8 cellular contexts compared by ENCODE assay signal in genomic region chr11:134244593-134244992, GRCh38. TPM values are rescaled to one million over a fixed set of nuclear protein-coding genes. Genes with fewer than 3 reads are reported as not detected.
A peak's percentile ranks its signal among the peaks of the same experiment; 100 is the strongest.
DNase-seq lines count a peak whose midpoint lies in the region; ATAC-seq, FAIRE-seq and TF ChIP-seq lines count a peak whose summit lies in the region.

No MANE protein-coding gene starts in this region.

- no peaks in the 10 kb centered on the region for H3K27me3 Mint-ChIP-seq in stimulated activated naive CD8-positive, alpha-beta T cell treated with anti-CD3 and anti-CD28 coated beads, Interleukin-15, amount 100 ng/mL, for 72 hours

- H3K4me3 ChIP-seq in A673 (ENCODE audit: low read depth, low read length, poor library complexity, severe bottlenecking) = no peak overlapping the region
- no peak overlapping the region for H3K4me3 ChIP-seq in foreskin fibroblast (ENCODE audit: low read depth in 1 of 2, low read length in 2 of 2)

- H3K9me3 Mint-ChIP-seq in stimulated activated naive CD8-positive, alpha-beta T cell treated with anti-CD3 and anti-CD28 coated beads, Interleukin-15, amount 100 ng/mL, for 72 hours = no peaks in the 10 kb centered on the region

- no peaks in the 10 kb centered on the region for H3K27me3 ChIP-seq in A673 (replicated peaks; ENCODE audit: insufficient read depth, low read depth, low read length, poor library complexity)

- CTCF ChIA-PET in A673 (lab: Charles Lee) = no interaction called here

- H3K27ac ChIP-seq in A673 (ENCODE audit: low read depth, low read length, poor library complexity, severe bottlenecking) = no peak overlapping the region

- TF ChIP-seq POLR2A in GM12891 (IDR thresholded peaks at IDR 0.05; ENCODE audit: low read depth, low read length) = no peak

- peak; percentile 9 for DNase-seq in A673 (ENCODE audit: low spot score)
- peak; percentile 51 for DNase-seq in GM12891 (ENCODE audit: insufficient read length, low spot score)
- peak; percentile 59 for DNase-seq in RKO (ENCODE audit: low spot score)
- peak in 1 of 2 donors; percentile 66 for DNase-seq in foreskin fibroblast
- DNase-seq in stimulated activated naive CD8-positive, alpha-beta T cell treated with anti-CD3 and anti-CD28 coated beads, Interleukin-15, amount 100 ng/mL, for 72 hours = no peak
- no peak for DNase-seq in OCI-M2 (lab: John Stamatoyannopoulos, UW; ENCODE audit: unreplicated experiment)

- peak; percentile 79 for ATAC-seq in HG02870 (IDR thresholded peaks at IDR 0.05; ENCODE audit: unreplicated experiment)
- peak; percentile 28 for ATAC-seq in stimulated activated naive CD8-positive, alpha-beta T cell treated with anti-CD3 and anti-CD28 coated beads, Interleukin-15, amount 100 ng/mL, for 72 hours
- ATAC-seq in GM18858 (IDR thresholded peaks at IDR 0.05; ENCODE audit: unreplicated experiment) = no peak

- intact Hi-C loops in A673 (cut with micrococcal nuclease; ENCODE audit: unreplicated experiment) = no loop called here

- no peak overlapping the region for H3K27ac Mint-ChIP-seq in stimulated activated naive CD8-positive, alpha-beta T cell treated with anti-CD3 and anti-CD28 coated beads, Interleukin-15, amount 100 ng/mL, for 72 hours

- peaks cover 12% of the 10 kb centered on the region for H3K4me1 Mint-ChIP-seq in stimulated activated naive CD8-positive, alpha-beta T cell treated with anti-CD3 and anti-CD28 coated beads, Interleukin-15, amount 100 ng/mL, for 72 hours

- POLR2A ChIA-PET in A673 (lab: Charles Lee; ENCODE audit: low non-redundant PET) = no interaction called here

- H3K4me1 ChIP-seq in A673 (ENCODE audit: insufficient read depth, low read length, poor library complexity, severe bottlenecking) = no peaks in the 10 kb centered on the region

- H3K36me3 ChIP-seq in A673 (ENCODE audit: insufficient read depth, low read length, poor library complexity, severe bottlenecking) = peaks cover 55% of the 10 kb centered on the region

- TF ChIP-seq CTCF in A673 (conservative IDR thresholded peaks at IDR 0.05; ENCODE audit: low read depth, low read length) (peak; percentile 38), foreskin fibroblast (IDR thresholded peaks at IDR 0.05; ENCODE audit: low read depth, low read length) (peak; percentile 48)

- H3K4me3 Mint-ChIP-seq in stimulated activated naive CD8-positive, alpha-beta T cell treated with anti-CD3 and anti-CD28 coated beads, Interleukin-15, amount 100 ng/mL, for 72 hours = no peak overlapping the region

- H3K9me3 ChIP-seq in A673 (ENCODE audit: low read depth, low read length, poor library complexity, severe bottlenecking) = no peaks in the 10 kb centered on the region

- no TSS peak for BruUV-seq in A673 (replicated peaks; lab: Mats Ljungman, UMichigan)

- peak; percentile 81 for FAIRE-seq in GM12891 (lab: Jason Lieb, UNC)

TF ChIP-seq in GM12891, 5 proteins besides CTCF, POLR2A, EP300 and RAD21:
- TF ChIP-seq POLR2AphosphoS5 (IDR thresholded peaks at IDR 0.05; ENCODE audit: low read depth, low read length) (no peak), TAF1 (IDR thresholded peaks at IDR 0.05; ENCODE audit: low read depth, low read length) (no peak), POU2F2 (IDR thresholded peaks at IDR 0.05; ENCODE audit: low read depth, low read length) (no peak), SPI1 (IDR thresholded peaks at IDR 0.05; ENCODE audit: low read depth, low read length) (no peak), PAX5 (IDR thresholded peaks at IDR 0.05; ENCODE audit: insufficient read depth, low read length, severe bottlenecking) (no peak)
TF ChIP-seq in GM12891: peak in this region for 0.

RNA-seq across cellular contexts. Expression of gene THYN1, which starts 8.6 kb away (rescaled TPM):
- total RNA-seq in A673 (2021) = 57.2 and 60.2 TPM in 2 replicates
- 59.9 TPM for polyA plus RNA-seq in GM12891 (2012; ENCODE audit: low read depth, missing spikeins)

RNA-seq across cellular contexts. Expression of gene ACAD8, which starts 8.8 kb away (rescaled TPM):
- 32.3 and 34.8 TPM in 2 replicates for total RNA-seq in A673 (2021)
- polyA plus RNA-seq in GM12891 (2012; ENCODE audit: low read depth, missing spikeins) = 13.4 TPM

RNA-seq across cellular contexts. Expression of gene VPS26B, which starts 20.1 kb away (rescaled TPM):
- total RNA-seq in A673 (2021) = 51.3 and 53.3 TPM in 2 replicates
- polyA plus RNA-seq in GM12891 (2012; ENCODE audit: low read depth, missing spikeins) = 10.6 TPM

RNA-seq across cellular contexts. Expression of gene NCAPD3, which starts 20.8 kb away (rescaled TPM):
- total RNA-seq in A673 (2021) = 120 and 127 TPM in 2 replicates
- polyA plus RNA-seq in GM12891 (2012; ENCODE audit: low read depth, missing spikeins) = 26.3 TPM

RNA-seq across cellular contexts. Expression of gene GLB1L3, which starts 31.6 kb away (rescaled TPM):
- total RNA-seq in A673 (2021) = 0.09 and 0.17 TPM in 2 replicates
- 0.21 TPM for polyA plus RNA-seq in GM12891 (2012; ENCODE audit: low read depth, missing spikeins)

Comparison
In these comparisons a context has a peak if more than half of its experiments do, and no peak if none do; other contexts are left out.
1. DNase-seq: peak in A673 (single experiment), GM12891 (single experiment) and RKO (single experiment); none in stimulated activated naive CD8-positive, alpha-beta T cell treated with anti-CD3 and anti-CD28 coated beads, Interleukin-15, amount 100 ng/mL, for 72 hours (0 of 2) and OCI-M2 (single experiment).